Comparison of ENCODE assay signal across 36 cellular contexts in genomic region chr7:124042826-124043225, GRCh38. TPM values are rescaled to one million over a fixed set of nuclear protein-coding genes. Genes with fewer than 3 reads are reported as not detected.
"Had no signal": no experiment of that assay in that cellular context is flagged by ENCODE, and none has a peak within 500 bp of the region (broad histone marks: within the 10 kb centered on the region; RNA-seq: fewer than 3 reads in every experiment).

No MANE protein-coding gene starts in this region.

- DNase-seq: activated B cell treated with CpG ODN at 0.5 μM for 24 hours; activated CD4-positive, alpha-beta memory T cell treated with anti-CD3 and anti-CD28 coated beads for 36 hours; activated CD4-positive, alpha-beta T cell treated with anti-CD3 and anti-CD28 coated beads for 4 hours; activated CD4-positive, alpha-beta T cell treated with anti-CD3 and anti-CD28 coated beads, Interleukin-2, amount 10 ng/mL, durations not matched to agents 24 days and 14 days; activated CD4-positive, alpha-beta T cell treated with anti-CD3 and anti-CD28 coated beads, Interleukin-2, amount 50 U/mL, for 1 hour; activated CD4-positive, alpha-beta T cell treated with anti-CD3 and anti-CD28 coated beads, Interleukin-2, amount 50 U/mL, for 4 hours; activated CD4-positive, CD25-positive, alpha-beta regulatory T cell treated with anti-CD3 and anti-CD28 coated beads, Interleukin-2, amount 50 U/mL, for 72 hours; activated CD8-positive, alpha-beta memory T cell treated with anti-CD3 and anti-CD28 coated beads, Interleukin-2, amount 10 ng/mL, durations not matched to agents 7 days and 5 days; activated CD8-positive, alpha-beta memory T cell treated with anti-CD3 and anti-CD28 coated beads, Interleukin-2, amount 50 U/mL, for 48 hours; activated CD8-positive, alpha-beta T cell treated with anti-CD3 and anti-CD28 coated beads for 36 hours; activated effector memory CD4-positive, alpha-beta T cell treated with Interleukin-2 at 50 U/mL for 16 hours; activated gamma-delta T cell; activated naive CD4-positive, alpha-beta T cell treated with anti-CD3 and anti-CD28 coated beads, Interleukin-2, amount 10 ng/mL, durations not matched to agents 7 days and 5 days; activated naive CD4-positive, alpha-beta T cell treated with Interleukin-2 at 50 U/mL for 16 hours; activated naive CD8-positive, alpha-beta T cell treated with anti-CD3 and anti-CD28 coated beads, Interleukin-2, amount 10 ng/mL, durations not matched to agents 7 days and 5 days; activated naive CD8-positive, alpha-beta T cell treated with anti-CD3 and anti-CD28 coated beads, Interleukin-2, amount 50 U/mL, for 24 hours; activated T-cell treated with anti-CD3 and anti-CD28 coated beads, Interleukin-2, amount 50 U/mL, for 24 hours; activated T-cell treated with anti-CD3 and anti-CD28 coated beads, Interleukin-2, amount 50 U/mL, for 48 hours; amygdala; anterior cingulate cortex; cerebellar nuclear complex; T-cell; T-helper 17 cell; T-helper 9 cell had no signal

- H3K27ac ChIP-seq: ascending aorta, cardiac muscle cell, VCaP had no signal

- H3K27ac Mint-ChIP-seq: activated B cell treated with CpG ODN at 0.5 μM for 24 hours; activated CD4-positive, alpha-beta memory T cell treated with anti-CD3 and anti-CD28 coated beads for 36 hours; activated CD4-positive, alpha-beta T cell treated with anti-CD3 and anti-CD28 coated beads, Interleukin-2, amount 10 ng/mL, durations not matched to agents 24 days and 14 days; activated CD8-positive, alpha-beta memory T cell treated with anti-CD3 and anti-CD28 coated beads, Interleukin-2, amount 10 ng/mL, durations not matched to agents 7 days and 5 days; activated CD8-positive, alpha-beta T cell treated with anti-CD3 and anti-CD28 coated beads for 36 hours; activated naive CD4-positive, alpha-beta T cell treated with anti-CD3 and anti-CD28 coated beads, Interleukin-2, amount 10 ng/mL, durations not matched to agents 7 days and 5 days; activated naive CD4-positive, alpha-beta T cell treated with anti-CD3 and anti-CD28 coated beads, Interleukin-2, amount 50 U/mL, for 24 hours; activated naive CD8-positive, alpha-beta T cell; activated naive CD8-positive, alpha-beta T cell treated with anti-CD3 and anti-CD28 coated beads, Interleukin-2, amount 10 ng/mL, durations not matched to agents 7 days and 5 days; activated naive CD8-positive, alpha-beta T cell treated with anti-CD3 and anti-CD28 coated beads, Interleukin-2, amount 50 U/mL, for 24 hours; activated T-cell treated with anti-CD3 and anti-CD28 coated beads, Interleukin-2, amount 50 U/mL, for 24 hours; activated T-helper 2 cell treated with anti-CD3 and anti-CD28 coated beads, Interferon-gamma antibody, Interleukin-2, Interleukin-4, amounts not matched to agents 10 μg/mL and 5 μg/mL and 100 μg/mL, durations not matched to agents 14 hours and 24 hours and 36 hours; brain; T-cell; T-helper 17 cell; T-helper 2 cell treated with Interferon-gamma antibody and Interleukin-4, amounts not matched to agents 5 μg/mL and 100 μg/mL, for 36 hours had no signal

- H3K9me3 ChIP-seq: ascending aorta had no signal

- H3K4me1 ChIP-seq: ascending aorta had no signal

- H3K27me3 ChIP-seq: ascending aorta, cardiac muscle cell had no signal

- H3K4me1 Mint-ChIP-seq: activated B cell treated with CpG ODN at 0.5 μM for 24 hours; activated CD4-positive, alpha-beta T cell treated with anti-CD3 and anti-CD28 coated beads, Interleukin-2, amount 10 ng/mL, durations not matched to agents 24 days and 14 days; activated CD8-positive, alpha-beta memory T cell treated with anti-CD3 and anti-CD28 coated beads, Interleukin-2, amount 10 ng/mL, durations not matched to agents 7 days and 5 days; activated naive CD4-positive, alpha-beta T cell treated with anti-CD3 and anti-CD28 coated beads, Interleukin-2, amount 10 ng/mL, durations not matched to agents 7 days and 5 days; activated naive CD4-positive, alpha-beta T cell treated with anti-CD3 and anti-CD28 coated beads, Interleukin-2, amount 50 U/mL, for 24 hours; activated naive CD8-positive, alpha-beta T cell treated with anti-CD3 and anti-CD28 coated beads, Interleukin-2, amount 10 ng/mL, durations not matched to agents 7 days and 5 days; activated naive CD8-positive, alpha-beta T cell treated with anti-CD3 and anti-CD28 coated beads, Interleukin-2, amount 50 U/mL, for 24 hours; brain; central memory CD8-positive, alpha-beta T cell; T-cell; T-helper 17 cell had no signal

- H3K4me3 ChIP-seq: ascending aorta, cardiac muscle cell had no signal

- H3K9me3 Mint-ChIP-seq: activated B cell treated with CpG ODN at 0.5 μM for 24 hours; activated CD4-positive, alpha-beta memory T cell treated with anti-CD3 and anti-CD28 coated beads for 36 hours; activated CD4-positive, alpha-beta T cell treated with anti-CD3 and anti-CD28 coated beads, Interleukin-2, amount 10 ng/mL, durations not matched to agents 24 days and 14 days; activated CD8-positive, alpha-beta T cell treated with anti-CD3 and anti-CD28 coated beads for 36 hours; activated naive CD4-positive, alpha-beta T cell treated with anti-CD3 and anti-CD28 coated beads, Interleukin-2, amount 10 ng/mL, durations not matched to agents 7 days and 5 days; activated naive CD4-positive, alpha-beta T cell treated with anti-CD3 and anti-CD28 coated beads, Interleukin-2, amount 50 U/mL, for 24 hours; activated naive CD8-positive, alpha-beta T cell treated with anti-CD3 and anti-CD28 coated beads, Interleukin-2, amount 10 ng/mL, durations not matched to agents 7 days and 5 days; activated naive CD8-positive, alpha-beta T cell treated with anti-CD3 and anti-CD28 coated beads, Interleukin-2, amount 50 U/mL, for 24 hours; activated T-cell treated with anti-CD3 and anti-CD28 coated beads, Interleukin-2, amount 50 U/mL, for 24 hours; activated T-helper 2 cell treated with anti-CD3 and anti-CD28 coated beads, Interferon-gamma antibody, Interleukin-2, Interleukin-4, amounts not matched to agents 10 μg/mL and 5 μg/mL and 100 μg/mL, durations not matched to agents 14 hours and 24 hours and 36 hours; brain; T-cell; T-helper 2 cell treated with Interferon-gamma antibody and Interleukin-4, amounts not matched to agents 5 μg/mL and 100 μg/mL, for 36 hours had no signal

- H3K36me3 Mint-ChIP-seq: activated CD4-positive, alpha-beta memory T cell treated with anti-CD3 and anti-CD28 coated beads for 36 hours; activated CD8-positive, alpha-beta memory T cell treated with anti-CD3 and anti-CD28 coated beads, Interleukin-2, amount 10 ng/mL, durations not matched to agents 7 days and 5 days; activated naive CD4-positive, alpha-beta T cell treated with anti-CD3 and anti-CD28 coated beads, Interleukin-2, amount 10 ng/mL, durations not matched to agents 7 days and 5 days; activated naive CD4-positive, alpha-beta T cell treated with anti-CD3 and anti-CD28 coated beads, Interleukin-2, amount 50 U/mL, for 24 hours; activated naive CD8-positive, alpha-beta T cell; activated naive CD8-positive, alpha-beta T cell treated with anti-CD3 and anti-CD28 coated beads, Interleukin-2, amount 10 ng/mL, durations not matched to agents 7 days and 5 days; brain; T-cell had no signal

- H3K4me3 Mint-ChIP-seq: activated B cell treated with CpG ODN at 0.5 μM for 24 hours; activated CD4-positive, alpha-beta memory T cell treated with anti-CD3 and anti-CD28 coated beads for 36 hours; activated CD4-positive, alpha-beta T cell treated with anti-CD3 and anti-CD28 coated beads, Interleukin-2, amount 10 ng/mL, durations not matched to agents 24 days and 14 days; activated CD8-positive, alpha-beta memory T cell treated with anti-CD3 and anti-CD28 coated beads, Interleukin-2, amount 10 ng/mL, durations not matched to agents 7 days and 5 days; activated CD8-positive, alpha-beta T cell treated with anti-CD3 and anti-CD28 coated beads for 36 hours; activated naive CD4-positive, alpha-beta T cell treated with anti-CD3 and anti-CD28 coated beads, Interleukin-2, amount 10 ng/mL, durations not matched to agents 7 days and 5 days; activated naive CD4-positive, alpha-beta T cell treated with anti-CD3 and anti-CD28 coated beads, Interleukin-2, amount 50 U/mL, for 24 hours; activated naive CD8-positive, alpha-beta T cell; activated naive CD8-positive, alpha-beta T cell treated with anti-CD3 and anti-CD28 coated beads, Interleukin-2, amount 10 ng/mL, durations not matched to agents 7 days and 5 days; activated naive CD8-positive, alpha-beta T cell treated with anti-CD3 and anti-CD28 coated beads, Interleukin-2, amount 50 U/mL, for 24 hours; activated T-cell treated with anti-CD3 and anti-CD28 coated beads, Interleukin-2, amount 50 U/mL, for 24 hours; brain; central memory CD8-positive, alpha-beta T cell; T-cell; T-helper 17 cell; T-helper 2 cell treated with Interferon-gamma antibody and Interleukin-4, amounts not matched to agents 5 μg/mL and 100 μg/mL, for 36 hours had no signal

- H3K27me3 Mint-ChIP-seq: activated B cell treated with CpG ODN at 0.5 μM for 24 hours; activated CD4-positive, alpha-beta T cell treated with anti-CD3 and anti-CD28 coated beads, Interleukin-2, amount 10 ng/mL, durations not matched to agents 24 days and 14 days; activated CD8-positive, alpha-beta memory T cell treated with anti-CD3 and anti-CD28 coated beads, Interleukin-2, amount 10 ng/mL, durations not matched to agents 7 days and 5 days; activated naive CD4-positive, alpha-beta T cell treated with anti-CD3 and anti-CD28 coated beads, Interleukin-2, amount 10 ng/mL, durations not matched to agents 7 days and 5 days; activated naive CD8-positive, alpha-beta T cell treated with anti-CD3 and anti-CD28 coated beads, Interleukin-2, amount 10 ng/mL, durations not matched to agents 7 days and 5 days; activated naive CD8-positive, alpha-beta T cell treated with anti-CD3 and anti-CD28 coated beads, Interleukin-2, amount 50 U/mL, for 24 hours; T-helper 17 cell had no signal

- FAIRE-seq: TTC549 had no signal

- H3K36me3 ChIP-seq: ascending aorta, cardiac muscle cell had no signal

RNA-seq across cellular contexts. Expression of gene TMEM229A, which starts 10.0 kb away (rescaled TPM):
- total RNA-seq: activated B cell treated with CpG ODN at 0.5 μM for 24 hours; activated CD4-positive, alpha-beta memory T cell treated with anti-CD3 and anti-CD28 coated beads for 36 hours; activated CD4-positive, alpha-beta T cell treated with anti-CD3 and anti-CD28 coated beads, Interleukin-2, amount 10 ng/mL, durations not matched to agents 24 days and 14 days; activated CD8-positive, alpha-beta memory T cell treated with anti-CD3 and anti-CD28 coated beads, Interleukin-2, amount 10 ng/mL, durations not matched to agents 7 days and 5 days; activated CD8-positive, alpha-beta T cell treated with anti-CD3 and anti-CD28 coated beads for 36 hours; activated naive CD8-positive, alpha-beta T cell treated with anti-CD3 and anti-CD28 coated beads, Interleukin-2, amount 10 ng/mL, durations not matched to agents 7 days and 5 days; activated T-helper 2 cell treated with anti-CD3 and anti-CD28 coated beads, Interferon-gamma antibody, Interleukin-2, Interleukin-4, amounts not matched to agents 10 μg/mL and 5 μg/mL and 100 μg/mL, durations not matched to agents 14 hours and 24 hours and 36 hours; ascending aorta; chondrocyte; T-cell; T-helper 1 cell treated with Interleukin-12 subunit alpha and Interleukin-12 subunit beta and Interleukin-4 antibody, amounts not matched to agents 30 ng/mL and 1 ng/mL, for 36 hours; T-helper 17 cell had no signal
